13 cellular contexts compared by ENCODE assay signal in genomic region chr12:69068431-69068830, GRCh38.
DNase-seq lines count a peak whose midpoint lies in the region; ATAC-seq and TF ChIP-seq lines count a peak whose summit lies in the region.
"Had no signal": no experiment of that assay in that cellular context is flagged by ENCODE, and none has a peak within 500 bp of the region (broad histone marks: within the 10 kb centered on the region; RNA-seq: fewer than 3 reads in every experiment).

No MANE protein-coding gene starts in this region.

- POLR2A ChIA-PET in activated CD4-positive, alpha-beta memory T cell treated with anti-CD3 and anti-CD28 coated beads for 36 hours (lab: Charles Lee): no interaction called here
- POLR2A ChIA-PET in activated CD4-positive, alpha-beta memory T cell treated with anti-CD3 and anti-CD28 coated beads, Interleukin-2, amount 10 ng/mL, durations not matched to agents 7 days and 5 days (lab: Charles Lee): interaction anchor here (0.7 kb wide), 1 partner anchor 94 kb away, joined by 3 read pairs; no protein-coding TSS in a partner anchor

- peaks cover 6% of the 10 kb centered on the region for H3K27me3 Mint-ChIP-seq in activated CD4-positive, alpha-beta memory T cell treated with anti-CD3 and anti-CD28 coated beads for 36 hours
- peaks cover 6% of the 10 kb centered on the region for H3K27me3 Mint-ChIP-seq in activated CD4-positive, alpha-beta memory T cell treated with anti-CD3 and anti-CD28 coated beads, Interleukin-2, amount 10 ng/mL, durations not matched to agents 7 days and 5 days

- no peaks in the 10 kb centered on the region for H3K36me3 Mint-ChIP-seq in activated CD4-positive, alpha-beta memory T cell treated with anti-CD3 and anti-CD28 coated beads for 36 hours
- H3K36me3 Mint-ChIP-seq in activated CD4-positive, alpha-beta memory T cell treated with anti-CD3 and anti-CD28 coated beads, Interleukin-2, amount 10 ng/mL, durations not matched to agents 7 days and 5 days (ENCODE audit: low read depth): no peaks in the 10 kb centered on the region
- no peaks in the 10 kb centered on the region for H3K36me3 Mint-ChIP-seq in stimulated activated effector memory CD8-positive, alpha-beta T cell treated with anti-CD3 and anti-CD28 coated beads, Interleukin-12 subunit alpha, Interleukin-12 subunit beta, amount 100 ng/mL, for 72 hours

- H3K4me3 ChIP-seq in epithelial cell of proximal tubule (ENCODE audit: low read depth, low read length): peak overlapping the region; percentile 36
- H3K4me3 ChIP-seq: heart right ventricle, vagina had no signal

- H3K27ac Mint-ChIP-seq in activated CD4-positive, alpha-beta memory T cell treated with anti-CD3 and anti-CD28 coated beads for 36 hours: no peak overlapping the region
- H3K27ac Mint-ChIP-seq in activated CD4-positive, alpha-beta memory T cell treated with anti-CD3 and anti-CD28 coated beads, Interleukin-2, amount 10 ng/mL, durations not matched to agents 7 days and 5 days: no peak overlapping the region
- no peak overlapping the region for H3K27ac Mint-ChIP-seq in stimulated activated effector memory CD8-positive, alpha-beta T cell treated with anti-CD3 and anti-CD28 coated beads, Interleukin-12 subunit alpha, Interleukin-12 subunit beta, amount 100 ng/mL, for 72 hours

- H3K9me3 Mint-ChIP-seq in activated CD4-positive, alpha-beta memory T cell treated with anti-CD3 and anti-CD28 coated beads for 36 hours: no peaks in the 10 kb centered on the region
- no peaks in the 10 kb centered on the region for H3K9me3 Mint-ChIP-seq in activated CD4-positive, alpha-beta memory T cell treated with anti-CD3 and anti-CD28 coated beads, Interleukin-2, amount 10 ng/mL, durations not matched to agents 7 days and 5 days
- H3K9me3 Mint-ChIP-seq in stimulated activated effector memory CD8-positive, alpha-beta T cell treated with anti-CD3 and anti-CD28 coated beads, Interleukin-12 subunit alpha, Interleukin-12 subunit beta, amount 100 ng/mL, for 72 hours: no peaks in the 10 kb centered on the region

- peak; percentile 68 for ATAC-seq in stimulated activated effector memory CD8-positive, alpha-beta T cell treated with anti-CD3 and anti-CD28 coated beads, Interleukin-12 subunit alpha, Interleukin-12 subunit beta, amount 100 ng/mL, for 72 hours
- no peak for ATAC-seq in HG03095 (IDR thresholded peaks at IDR 0.05; ENCODE audit: unreplicated experiment)

- intact Hi-C loops in activated CD4-positive, alpha-beta memory T cell treated with anti-CD3 and anti-CD28 coated beads for 36 hours (cut with micrococcal nuclease): loop anchor here (1.0 to 5.0 kb wide), 2 partner anchors 9 to 136 kb away; partner anchors contain the start of gene CPM

- CTCF ChIA-PET in activated CD4-positive, alpha-beta memory T cell treated with anti-CD3 and anti-CD28 coated beads for 36 hours (lab: Charles Lee): interaction anchor here (0.7 kb wide), 1 partner anchor 178 kb away, joined by 3 read pairs; no protein-coding TSS in a partner anchor
- CTCF ChIA-PET in activated CD4-positive, alpha-beta memory T cell treated with anti-CD3 and anti-CD28 coated beads, Interleukin-2, amount 10 ng/mL, durations not matched to agents 7 days and 5 days (lab: Charles Lee): no interaction called here

- no peak for TF ChIP-seq CTCF in epithelial cell of proximal tubule (conservative IDR thresholded peaks at IDR 0.05; ENCODE audit: low read depth, low read length)

- peaks cover 26% of the 10 kb centered on the region for H3K4me1 Mint-ChIP-seq in activated CD4-positive, alpha-beta memory T cell treated with anti-CD3 and anti-CD28 coated beads for 36 hours (ENCODE audit: low read depth)
- H3K4me1 Mint-ChIP-seq in activated CD4-positive, alpha-beta memory T cell treated with anti-CD3 and anti-CD28 coated beads, Interleukin-2, amount 10 ng/mL, durations not matched to agents 7 days and 5 days: peaks cover 6% of the 10 kb centered on the region
- H3K4me1 Mint-ChIP-seq in stimulated activated effector memory CD8-positive, alpha-beta T cell treated with anti-CD3 and anti-CD28 coated beads, Interleukin-12 subunit alpha, Interleukin-12 subunit beta, amount 100 ng/mL, for 72 hours: peaks cover 5% of the 10 kb centered on the region

- no peak overlapping the region for H3K4me3 Mint-ChIP-seq in activated CD4-positive, alpha-beta memory T cell treated with anti-CD3 and anti-CD28 coated beads for 36 hours
- H3K4me3 Mint-ChIP-seq in activated CD4-positive, alpha-beta memory T cell treated with anti-CD3 and anti-CD28 coated beads, Interleukin-2, amount 10 ng/mL, durations not matched to agents 7 days and 5 days: no peak overlapping the region
- H3K4me3 Mint-ChIP-seq in stimulated activated effector memory CD8-positive, alpha-beta T cell treated with anti-CD3 and anti-CD28 coated beads, Interleukin-12 subunit alpha, Interleukin-12 subunit beta, amount 100 ng/mL, for 72 hours: no peak overlapping the region

- peak; percentile 35 for DNase-seq in activated CD4-positive, alpha-beta memory T cell treated with anti-CD3 and anti-CD28 coated beads for 36 hours
- DNase-seq in activated CD4-positive, alpha-beta memory T cell treated with anti-CD3 and anti-CD28 coated beads, Interleukin-2, amount 10 ng/mL, durations not matched to agents 7 days and 5 days: no peak
- DNase-seq in NOMO-1 treated with DMSO at 0.1 percent for 48 hours (lab: John Stamatoyannopoulos, UW; ENCODE audit: unreplicated experiment) (peak; percentile 48), epithelial cell of proximal tubule (ENCODE audit: low read depth) (peak; percentile 98), middle frontal gyrus (ENCODE audit: extremely low spot score, low spot score) (no peak)
- DNase-seq in stimulated activated effector memory CD8-positive, alpha-beta T cell treated with anti-CD3 and anti-CD28 coated beads, Interleukin-12 subunit alpha, Interleukin-12 subunit beta, amount 100 ng/mL, for 72 hours (ENCODE audit: low spot score in 2 of 2): no peak
- no peak for DNase-seq in activated CD4-positive, CD25-positive, alpha-beta regulatory T cell (lab: John Stamatoyannopoulos, UW)
- DNase-seq: activated CD4-positive, alpha-beta T cell treated with anti-CD3 and anti-CD28 coated beads, Interleukin-2, amount 50 U/mL, for 4 hours; caudate nucleus; heart right ventricle; MM.1S had no signal

Comparison
In these comparisons a context has a peak if more than half of its experiments do, and no peak if none do; other contexts are left out.
1. DNase-seq: peak in activated CD4-positive, alpha-beta memory T cell treated with anti-CD3 and anti-CD28 coated beads for 36 hours (single experiment), NOMO-1 treated with DMSO at 0.1 percent for 48 hours (single experiment) and epithelial cell of proximal tubule (single experiment); none in activated CD4-positive, alpha-beta memory T cell treated with anti-CD3 and anti-CD28 coated beads, Interleukin-2, amount 10 ng/mL, durations not matched to agents 7 days and 5 days (single experiment), stimulated activated effector memory CD8-positive, alpha-beta T cell treated with anti-CD3 and anti-CD28 coated beads, Interleukin-12 subunit alpha, Interleukin-12 subunit beta, amount 100 ng/mL, for 72 hours (0 of 2), activated CD4-positive, CD25-positive, alpha-beta regulatory T cell (0 of 4) and middle frontal gyrus (single experiment).